ENCODE assay signal across 11 cellular contexts in the genomic region with DNA sequence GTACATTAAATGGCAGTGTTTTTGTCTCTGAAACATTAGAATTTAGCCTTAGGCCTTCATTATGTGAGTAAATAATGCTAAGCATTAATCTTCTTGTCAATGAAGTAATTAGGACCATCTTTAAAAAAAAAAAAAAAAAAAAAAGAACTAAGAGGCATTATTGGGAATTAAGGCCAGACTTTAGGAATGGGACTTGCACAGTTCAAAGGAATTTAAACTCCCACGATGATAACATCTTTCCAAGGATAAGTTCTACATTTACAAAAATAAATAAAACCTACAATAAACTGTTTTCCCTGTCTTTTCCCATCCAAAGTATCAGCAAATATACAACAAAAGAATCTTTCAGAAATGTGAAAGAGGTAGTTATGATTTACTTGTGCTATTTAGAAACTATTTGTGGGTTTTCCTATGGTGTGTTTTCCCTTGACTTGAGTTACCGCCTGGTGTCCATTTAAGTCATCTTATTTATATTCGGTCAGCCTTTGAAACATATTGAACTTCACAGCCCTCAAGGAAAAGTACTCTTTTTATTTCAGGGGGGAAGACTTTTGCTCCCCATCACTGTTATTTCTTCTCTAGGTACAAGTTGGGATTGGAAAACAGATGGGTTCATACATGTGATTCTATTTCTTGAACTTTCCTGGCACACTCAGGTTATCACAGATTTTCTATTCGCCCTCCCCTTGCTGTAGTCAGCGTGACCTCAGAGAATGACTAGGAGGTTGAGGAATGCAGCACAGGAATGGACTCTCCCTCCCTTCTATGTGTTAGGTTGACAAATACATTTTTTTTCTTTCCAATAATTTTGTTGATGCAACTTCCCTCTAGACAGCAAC. TPM values are rescaled to one million over a fixed set of nuclear protein-coding genes. Genes with fewer than 3 reads are reported as not detected.
DNase-seq lines count a peak whose midpoint lies in the region; ATAC-seq, FAIRE-seq and TF ChIP-seq lines count a peak whose summit lies in the region.
"Had no signal": no experiment of that assay in that cellular context is flagged by ENCODE, and none has a peak within 500 bp of the region (broad histone marks: within the 10 kb centered on the region; RNA-seq: fewer than 3 reads in every experiment).

No MANE protein-coding gene starts in this region.

- no peaks in the 10 kb centered on the region for H3K36me3 ChIP-seq in lung (ENCODE audit: control insufficient read depth in 2 of 2, insufficient read depth in 2 of 2, low read length in 2 of 2)

- WGBS in lung, 2 donors: 76 to 86% methylated on average over 5 of the region's 5 CpGs

- no peaks in the 10 kb centered on the region for H3K27me3 ChIP-seq in lung (ENCODE audit: control insufficient read depth, insufficient read depth)
- peaks cover 5% of the 10 kb centered on the region for H3K27me3 ChIP-seq in CD4-positive, alpha-beta T cell (ENCODE audit: control insufficient read depth, insufficient read depth, low read length)

- intact Hi-C loops in CD4-positive, alpha-beta T cell (cut with DNase I, micrococcal nuclease): no loop called here

- TF ChIP-seq CTCF in AG09309 (IDR thresholded peaks at IDR 0.05; ENCODE audit: control insufficient read depth, insufficient read depth, low read depth, low read length, missing control alignments) (no peak), choroid plexus epithelial cell (conservative IDR thresholded peaks at IDR 0.05; ENCODE audit: low read depth, low read length) (no peak), lung (IDR thresholded peaks at IDR 0.05; ENCODE audit: control extremely low read depth, extremely low read depth) (no peak), D721Med (IDR thresholded peaks at IDR 0.05; ENCODE audit: insufficient read depth, missing control alignments) (no peak)
- no peak for TF ChIP-seq CTCF in CD4-positive, alpha-beta T cell (IDR thresholded peaks at IDR 0.05)

- POLR2A ChIA-PET in CD4-positive, alpha-beta T cell (lab: Charles Lee): no interaction called here

- CTCF ChIA-PET in CD4-positive, alpha-beta T cell (lab: Charles Lee): no interaction called here

- no peak overlapping the region for H3K27ac ChIP-seq in lung (ENCODE audit: low read depth in 1 of 2, low read length in 1 of 2)
- no peak overlapping the region for H3K27ac ChIP-seq in CD4-positive, alpha-beta T cell (ENCODE audit: low read depth, low read length)

- ATAC-seq in lung (ENCODE audit: insufficient read depth, low FRiP score) (peak; percentile 73), HG03354 (IDR thresholded peaks at IDR 0.05; ENCODE audit: poor library complexity, severe bottlenecking, unreplicated experiment) (no peak)
- ATAC-seq in CD4-positive, alpha-beta T cell (ENCODE audit: poor library complexity): no peak
- ATAC-seq: naive thymus-derived CD4-positive, alpha-beta T cell had no signal

- no peaks in the 10 kb centered on the region for H3K4me1 Mint-ChIP-seq in CD4-positive, alpha-beta T cell (ENCODE audit: low read depth)
- H3K4me1 Mint-ChIP-seq: naive thymus-derived CD4-positive, alpha-beta T cell had no signal

- DNase-seq in AG09309 (ENCODE audit: low read depth) (peak; percentile 71), LoVo (ENCODE audit: low spot score) (peak; percentile 41), choroid plexus epithelial cell (ENCODE audit: low read depth) (peak; percentile 94), lung (ENCODE audit: low spot score) (no peak), NCI-H345 treated with DMSO at 0.1 percent for 48 hours (lab: John Stamatoyannopoulos, UW; ENCODE audit: unreplicated experiment) (no peak), D721Med (ENCODE audit: insufficient read length, low spot score) (no peak)
- DNase-seq in CD4-positive, alpha-beta T cell: no peak
- DNase-seq: activated T-cell treated with anti-CD3 and anti-CD28 coated beads, Interleukin-2, amount 50 U/mL, for 24 hours; naive thymus-derived CD4-positive, alpha-beta T cell; NCI-H526 treated with DMSO at 0.1 percent for 48 hours had no signal

- H3K27ac Mint-ChIP-seq in CD4-positive, alpha-beta T cell: no peak overlapping the region
- H3K27ac Mint-ChIP-seq: activated T-cell treated with anti-CD3 and anti-CD28 coated beads, Interleukin-2, amount 50 U/mL, for 24 hours; naive thymus-derived CD4-positive, alpha-beta T cell had no signal

- H3K4me1 ChIP-seq in lung (ENCODE audit: control insufficient read depth in 2 of 2, insufficient read depth in 2 of 2, low read length in 2 of 2): peaks cover 0 to 2% of the 10 kb centered on the region in 2 donors

- H3K4me3 ChIP-seq in AG09309 (ENCODE audit: control insufficient read depth, low read depth, low read length) (no peak overlapping the region), choroid plexus epithelial cell (ENCODE audit: low read depth, low read length) (no peak overlapping the region), lung (no peak overlapping the region)

- no peaks in the 10 kb centered on the region for H3K36me3 Mint-ChIP-seq in CD4-positive, alpha-beta T cell (ENCODE audit: low read depth)
- H3K36me3 Mint-ChIP-seq: naive thymus-derived CD4-positive, alpha-beta T cell had no signal

- FAIRE-seq in D721Med (lab: Jason Lieb, UNC): no peak

- no peak overlapping the region for H3K4me3 Mint-ChIP-seq in CD4-positive, alpha-beta T cell
- H3K4me3 Mint-ChIP-seq: activated T-cell treated with anti-CD3 and anti-CD28 coated beads, Interleukin-2, amount 50 U/mL, for 24 hours; naive thymus-derived CD4-positive, alpha-beta T cell had no signal

- peaks cover 48% of the 10 kb centered on the region for H3K27me3 Mint-ChIP-seq in CD4-positive, alpha-beta T cell

- H3K9me3 Mint-ChIP-seq in CD4-positive, alpha-beta T cell: no peaks in the 10 kb centered on the region
- H3K9me3 Mint-ChIP-seq: activated T-cell treated with anti-CD3 and anti-CD28 coated beads, Interleukin-2, amount 50 U/mL, for 24 hours had no signal

- no peaks in the 10 kb centered on the region for H3K9me3 ChIP-seq in lung (ENCODE audit: control insufficient read depth in 2 of 2, insufficient read depth in 1 of 2, low read length in 1 of 2)
- H3K9me3 ChIP-seq in CD4-positive, alpha-beta T cell (ENCODE audit: control insufficient read depth, low read length): no peaks in the 10 kb centered on the region

RNA-seq across cellular contexts. Expression of gene STMND1, which starts 13.6 kb away (rescaled TPM):
- 10 to 100 TPM; 10.7 to 11.0 TPM for total RNA-seq in lung
- 1 to 10 TPM; 4.6 to 5.9 TPM for polyA plus RNA-seq in lung
- total RNA-seq in CD4-positive, alpha-beta T cell: not detected
- total RNA-seq: naive thymus-derived CD4-positive, alpha-beta T cell had no signal
- polyA plus RNA-seq: naive thymus-derived CD4-positive, alpha-beta T cell had no signal

Comparison
In these comparisons a context has a peak if more than half of its experiments do, and no peak if none do; other contexts are left out.
1. DNase-seq: peak in AG09309 (single experiment), LoVo (single experiment) and choroid plexus epithelial cell (single experiment); none in lung (single experiment), NCI-H345 treated with DMSO at 0.1 percent for 48 hours (single experiment), CD4-positive, alpha-beta T cell (0 of 10) and D721Med (single experiment).
2. RNA of gene STMND1, which starts 13.6 kb away (total RNA-seq): 10.7 to 11.0 TPM in lung; not detected in CD4-positive, alpha-beta T cell; every median in the first group is over 10 times any median in the second.